In the genomic region with DNA sequence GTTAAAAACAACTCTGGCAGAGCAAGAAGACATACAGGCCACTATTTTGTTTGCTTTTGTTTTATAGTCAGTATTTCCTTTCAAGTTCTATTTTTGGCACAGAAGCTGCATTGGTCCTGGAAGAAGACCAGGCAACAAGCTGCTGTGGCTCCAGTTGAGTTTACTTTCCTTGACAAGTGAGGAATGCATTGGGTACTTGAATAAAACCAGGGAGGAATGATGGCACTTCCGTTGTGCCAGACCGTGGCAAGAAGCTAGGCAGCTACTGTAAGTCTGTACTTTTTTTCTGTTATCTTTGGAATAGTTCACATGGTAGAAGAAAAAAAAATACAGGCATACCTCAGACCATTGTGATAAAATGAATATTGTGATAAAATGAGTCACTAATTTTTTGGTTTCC, we compare ENCODE assay signal across 8 cellular contexts.
A peak's percentile ranks its signal among the peaks of the same experiment; 100 is the strongest.
DNase-seq lines count a peak whose midpoint lies in the region; ATAC-seq and TF ChIP-seq lines count a peak whose summit lies in the region.

No MANE protein-coding gene starts in this region.

- H3K4me1 ChIP-seq in colonic mucosa (peaks cover 11% of the 10 kb centered on the region), osteoblast (ENCODE audit: insufficient read depth, low read length) (peaks cover 19% of the 10 kb centered on the region)

- H3K4me2 ChIP-seq in osteoblast (ENCODE audit: insufficient read depth, low read length), result peak overlapping the region; percentile 56

- peaks cover 51% of the 10 kb centered on the region for H4K20me1 ChIP-seq in osteoblast (ENCODE audit: insufficient read depth, low read length)

- H3K9me3 ChIP-seq in colonic mucosa (peaks cover 5% of the 10 kb centered on the region), osteoblast (ENCODE audit: low read depth, low read length) (no peaks in the 10 kb centered on the region)

- intact Hi-C loops in colonic mucosa (cut with DNase I), result no loop called here

- H3K4me3 ChIP-seq in colonic mucosa (no peak overlapping the region), osteoblast (ENCODE audit: insufficient read depth, low read length) (peak overlapping the region; percentile 34)

- no peaks in the 10 kb centered on the region for H3K36me3 ChIP-seq in colonic mucosa
- H3K36me3 ChIP-seq in osteoblast (ENCODE audit: insufficient read depth, low read length), result peaks cover 2% of the 10 kb centered on the region

- ATAC-seq in HG03175 (IDR thresholded peaks at IDR 0.05; ENCODE audit: unreplicated experiment), result no peak

- DNase-seq in DMS53 (lab: John Stamatoyannopoulos, UW), result peak; percentile 90
- DNase-seq in NCI-H2196 treated with DMSO at 0.1 percent for 48 hours (lab: John Stamatoyannopoulos, UW; ENCODE audit: unreplicated experiment), result peak; percentile 90
- DNase-seq in colonic mucosa, result peak; percentile 57
- DNase-seq in osteoblast (ENCODE audit: insufficient read length, low spot score, missing footprints), result peak; percentile 82
- DNase-seq in stimulated activated CD4-positive, alpha-beta T cell treated with anti-CD3 and anti-CD28 coated beads, Interleukin-12 subunit alpha, Interleukin-12 subunit beta, amount 100 ng/mL, for 4 hours, result no peak
- no peak for DNase-seq in activated CD4-positive, CD25-positive, alpha-beta regulatory T cell treated with anti-CD3 and anti-CD28 coated beads, Interleukin-2, amount 50 U/mL, for 72 hours
- no peak for DNase-seq in AML-193 (lab: John Stamatoyannopoulos, UW)

- no peak for TF ChIP-seq CTCF in colonic mucosa (IDR thresholded peaks at IDR 0.05)
- no peak for TF ChIP-seq CTCF in osteoblast (IDR thresholded peaks at IDR 0.05; ENCODE audit: extremely low read depth, low read depth, low read length)

- no peak overlapping the region for H3K9ac ChIP-seq in colonic mucosa (ENCODE audit: low read depth in 2 of 2, low read length in 2 of 2)

- H3K27ac ChIP-seq in colonic mucosa (peak overlapping the region; percentile 23), osteoblast (ENCODE audit: low read depth, low read length) (peak overlapping the region; percentile 57)

- H2AFZ ChIP-seq in osteoblast (ENCODE audit: low read length), result no peak overlapping the region

- H3K79me2 ChIP-seq in osteoblast (ENCODE audit: insufficient read depth, low read length), result peaks cover 62% of the 10 kb centered on the region

- H3K27me3 ChIP-seq in colonic mucosa (no peaks in the 10 kb centered on the region), osteoblast (ENCODE audit: insufficient read depth, low read length) (no peaks in the 10 kb centered on the region)

Comparison
In these comparisons a context has a peak if more than half of its experiments do, and no peak if none do; other contexts are left out.
1. DNase-seq: peak in DMS53 (single experiment), NCI-H2196 treated with DMSO at 0.1 percent for 48 hours (single experiment), colonic mucosa (single experiment) and osteoblast (single experiment); none in stimulated activated CD4-positive, alpha-beta T cell treated with anti-CD3 and anti-CD28 coated beads, Interleukin-12 subunit alpha, Interleukin-12 subunit beta, amount 100 ng/mL, for 4 hours (single experiment), activated CD4-positive, CD25-positive, alpha-beta regulatory T cell treated with anti-CD3 and anti-CD28 coated beads, Interleukin-2, amount 50 U/mL, for 72 hours (single experiment) and AML-193 (0 of 2).